Comparison of ENCODE assay signal across 1 cellular context in the genomic region with DNA sequence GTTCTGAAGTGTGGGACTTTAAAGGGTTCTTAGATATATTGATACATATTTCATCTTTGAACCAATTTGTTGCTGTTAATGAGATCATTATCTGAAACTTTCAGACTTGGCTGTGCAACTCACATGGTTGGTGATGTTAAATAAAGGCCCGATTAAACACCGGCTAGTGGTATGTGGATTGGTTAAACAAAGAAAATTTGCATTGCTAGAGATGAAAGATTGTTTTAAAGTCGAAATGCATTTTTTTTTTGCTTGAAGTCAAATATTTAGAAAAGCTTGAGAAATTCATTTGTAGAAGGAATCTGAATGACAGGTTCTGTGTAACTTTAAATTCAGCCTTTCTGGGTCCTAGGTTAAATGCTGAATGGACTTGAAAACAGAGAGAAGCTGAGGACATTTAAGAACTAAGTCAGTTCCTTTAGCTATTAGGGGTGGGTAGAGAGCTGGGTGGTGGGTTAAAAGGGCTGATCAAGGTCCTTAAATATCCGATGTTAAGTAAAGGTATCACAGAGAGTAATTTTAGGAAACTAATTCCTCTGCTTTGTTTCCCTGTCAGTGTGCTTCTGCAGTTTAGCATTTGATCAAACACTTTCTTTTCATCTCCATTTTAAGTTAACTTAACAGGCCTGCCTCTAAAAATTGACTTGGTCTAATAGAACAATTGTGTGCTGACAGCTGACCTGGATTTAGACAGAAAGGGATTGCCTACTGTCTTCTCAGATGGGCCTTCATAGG.
TF ChIP-seq lines count a peak whose summit lies in the region.

No MANE protein-coding gene starts in this region.

TF ChIP-seq in GM12878, 131 proteins besides CTCF, POLR2A, EP300 and RAD21 (continued from another document):
- TF ChIP-seq SP1 (IDR thresholded peaks at IDR 0.05; ENCODE audit: low read depth, low read length), result no peak
- TF ChIP-seq BRCA1 (IDR thresholded peaks at IDR 0.05; ENCODE audit: low read depth, low read length), result no peak
- TF ChIP-seq HDGF (IDR thresholded peaks at IDR 0.05), result no peak
- TF ChIP-seq JUNB (IDR thresholded peaks at IDR 0.05), result no peak
- no peak for TF ChIP-seq RCOR1 (conservative IDR thresholded peaks at IDR 0.05; ENCODE audit: low read depth, low read length)
